Comparison of ENCODE assay signal across 7 cellular contexts in the genomic region with DNA sequence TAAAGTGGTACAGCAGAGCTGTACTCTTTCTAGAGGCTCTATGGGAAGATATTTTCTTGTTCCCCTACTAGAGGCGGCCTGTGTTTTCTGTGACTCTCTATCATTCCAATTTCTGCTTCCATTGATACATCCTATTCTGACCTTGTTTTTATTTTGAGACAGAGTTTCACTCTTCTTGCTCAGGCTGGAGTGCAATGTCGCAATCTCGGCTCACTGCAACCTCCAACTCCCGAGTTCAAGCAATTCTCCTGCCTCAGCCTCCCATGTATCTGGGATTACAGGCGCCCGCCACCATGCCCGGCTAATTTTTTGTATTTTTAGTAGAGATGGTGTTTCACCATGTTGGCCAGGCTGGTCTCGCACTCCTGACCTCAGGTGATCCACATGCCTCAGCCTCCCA. TPM values are rescaled to one million over a fixed set of nuclear protein-coding genes. Genes with fewer than 3 reads are reported as not detected.
"Had no signal": no experiment of that assay in that cellular context is flagged by ENCODE, and none has a peak within 500 bp of the region (broad histone marks: within the 10 kb centered on the region; RNA-seq: fewer than 3 reads in every experiment).

No MANE protein-coding gene starts in this region.

RNA-seq across cellular contexts. Expression of a gene that starts 16.0 kb away (rescaled TPM):
- total RNA-seq: GM23248, GM23338, H1, H4, H7, H9, HFFc6 had no signal
- polyA plus RNA-seq: GM23248, GM23338, H1 had no signal

RNA-seq across cellular contexts. Expression of a gene that starts 38.2 kb away (rescaled TPM):
- total RNA-seq: GM23248, H4, H7, HFFc6 had no signal
- polyA plus RNA-seq: GM23248, GM23338 had no signal

RNA-seq across cellular contexts. Expression of a gene that starts 44.7 kb away (rescaled TPM):
- total RNA-seq: GM23248, HFFc6 had no signal
- polyA plus RNA-seq: GM23248 had no signal
